In the genomic region with DNA sequence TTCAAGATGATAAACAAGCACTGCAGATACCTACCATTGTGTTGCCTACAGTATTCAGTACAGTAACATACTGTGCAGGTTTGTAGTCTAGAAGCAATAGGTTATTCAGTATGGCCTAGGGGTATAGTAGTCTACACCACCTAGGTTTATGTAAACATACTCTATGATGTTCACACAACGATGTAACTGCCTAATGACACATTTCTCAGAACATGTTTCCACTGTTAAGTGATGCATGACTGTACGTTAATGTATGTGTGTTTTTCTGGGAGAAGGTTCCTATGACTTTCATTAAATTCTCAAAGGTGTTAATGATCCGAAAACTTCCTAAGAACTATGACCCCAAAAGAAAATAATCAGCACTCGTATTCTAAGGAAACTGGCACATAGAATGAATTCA, we compare ENCODE assay signal across 10 cellular contexts.
"Had no signal": no experiment of that assay in that cellular context is flagged by ENCODE, and none has a peak within 500 bp of the region (broad histone marks: within the 10 kb centered on the region; RNA-seq: fewer than 3 reads in every experiment).

No MANE protein-coding gene starts in this region.

- DNase-seq: activated CD8-positive, alpha-beta memory T cell treated with anti-CD3 and anti-CD28 coated beads, Interleukin-2, amount 50 U/mL, for 48 hours; activated CD8-positive, alpha-beta T cell treated with anti-CD3 and anti-CD28 coated beads, Interleukin-2, amount 10 ng/mL, durations not matched to agents 7 days and 5 days; activated naive CD8-positive, alpha-beta T cell treated with anti-CD3 and anti-CD28 coated beads, Interleukin-2, amount 10 ng/mL, durations not matched to agents 7 days and 5 days; anterior cingulate cortex; esophagus squamous epithelium; foreskin fibroblast; left lung; occipital lobe; right lobe of liver had no signal

- ATAC-seq: activated CD8-positive, alpha-beta T cell treated with anti-CD3 and anti-CD28 coated beads, Interleukin-2, amount 10 ng/mL, durations not matched to agents 7 days and 5 days; left lung; right lobe of liver; stimulated activated effector memory CD8-positive, alpha-beta T cell treated with anti-CD3 and anti-CD28 coated beads, Interleukin-12 subunit alpha, Interleukin-12 subunit beta, amount 100 ng/mL, for 72 hours had no signal
